Comparison of ENCODE assay signal across 14 cellular contexts in genomic region chr12:19436931-19437330, GRCh38.
"Had no signal": no experiment of that assay in that cellular context is flagged by ENCODE, and none has a peak within 500 bp of the region (broad histone marks: within the 10 kb centered on the region; RNA-seq: fewer than 3 reads in every experiment).

No MANE protein-coding gene starts in this region.

- H3K27ac Mint-ChIP-seq: activated T-helper 2 cell treated with anti-CD3 and anti-CD28 coated beads, Interferon-gamma antibody, Interleukin-2, Interleukin-4, amounts not matched to agents 10 μg/mL and 5 μg/mL and 100 μg/mL, durations not matched to agents 14 hours and 24 hours and 36 hours; nephron progenitor cell had no signal

- H3K9me3 ChIP-seq: stomach, thoracic aorta had no signal

- H3K4me3 Mint-ChIP-seq: nephron progenitor cell had no signal

- H3K27me3 ChIP-seq: brain microvascular endothelial cell, foreskin keratinocyte, stomach had no signal

- H3K4me3 ChIP-seq: stomach, thoracic aorta had no signal

- H3K9me3 Mint-ChIP-seq: activated T-helper 2 cell treated with anti-CD3 and anti-CD28 coated beads, Interferon-gamma antibody, Interleukin-2, Interleukin-4, amounts not matched to agents 10 μg/mL and 5 μg/mL and 100 μg/mL, durations not matched to agents 14 hours and 24 hours and 36 hours had no signal

- ATAC-seq: foreskin keratinocyte, left lobe of liver had no signal

- DNase-seq: activated naive CD4-positive, alpha-beta T cell treated with anti-CD3 and anti-CD28 coated beads, Interleukin-2, amount 50 U/mL, for 16 hours; activated T-cell treated with anti-CD3 and anti-CD28 coated beads for 4 hours; amygdala; brain microvascular endothelial cell; cerebellar nuclear complex; dermis blood vessel endothelial cell; nephron progenitor cell; stimulated activated CD4-positive, alpha-beta T cell treated with anti-CD3 and anti-CD28 coated beads, Interleukin-4, amount 100 ng/mL, for 1 hour; stomach; T1000 had no signal

- H3K36me3 ChIP-seq: brain microvascular endothelial cell, stomach, thoracic aorta had no signal

- H3K27ac ChIP-seq: brain microvascular endothelial cell, foreskin keratinocyte, thoracic aorta had no signal
